In genomic region chr11:35141538-35141937, GRCh38 we compare ENCODE assay signal across 9 cellular contexts. TPM values are rescaled to one million over a fixed set of nuclear protein-coding genes. Genes with fewer than 3 reads are reported as not detected.
DNase-seq lines count a peak whose midpoint lies in the region; ATAC-seq and TF ChIP-seq lines count a peak whose summit lies in the region.
"Had no signal": no experiment of that assay in that cellular context is flagged by ENCODE, and none has a peak within 500 bp of the region (broad histone marks: within the 10 kb centered on the region; RNA-seq: fewer than 3 reads in every experiment).

No MANE protein-coding gene starts in this region.

- H3K27me3 Mint-ChIP-seq in activated naive CD4-positive, alpha-beta T cell treated with anti-CD3 and anti-CD28 coated beads for 36 hours (ENCODE audit: low read depth) = no peaks in the 10 kb centered on the region

- H3K36me3 ChIP-seq in tibial artery = no peaks in the 10 kb centered on the region

- no peaks in the 10 kb centered on the region for H3K9me3 Mint-ChIP-seq in activated naive CD4-positive, alpha-beta T cell treated with anti-CD3 and anti-CD28 coated beads for 36 hours

- no peak for ATAC-seq in HG03521 (IDR thresholded peaks at IDR 0.05; ENCODE audit: unreplicated experiment)

- intact Hi-C loops in activated naive CD4-positive, alpha-beta T cell treated with anti-CD3 and anti-CD28 coated beads for 36 hours (cut with micrococcal nuclease) = loop anchor here (5.0 to 10.0 kb wide), 4 partner anchors 453 to 1247 kb away; partner anchors contain the start of gene LMO2
- intact Hi-C loops in tibial artery (cut with DNase I; ENCODE audit: low total_unique reads) = loop anchor here (5.0 kb wide), 1 partner anchor 224 kb away; the partner anchor contains the start of genes APIP and PDHX

- H3K4me3 Mint-ChIP-seq in activated naive CD4-positive, alpha-beta T cell treated with anti-CD3 and anti-CD28 coated beads for 36 hours = peak overlapping the region; percentile 85

- H3K4me3 ChIP-seq in tibial artery = peak overlapping the region; percentile 69 to 85
- H3K4me3 ChIP-seq: SK-N-MC had no signal

- H3K4me1 ChIP-seq in tibial artery = peaks cover 0 to 72% (median 59%) of the 10 kb centered on the region in 4 donors

- no peak for TF ChIP-seq CTCF in tibial artery (IDR thresholded peaks at IDR 0.05)

- H3K27ac ChIP-seq in tibial artery = peak overlapping the region; percentile 88 to 93
- H3K27ac ChIP-seq: SK-N-MC had no signal

- H3K27ac Mint-ChIP-seq in activated naive CD4-positive, alpha-beta T cell treated with anti-CD3 and anti-CD28 coated beads for 36 hours = peak overlapping the region; percentile 97

- DNase-seq in activated CD4-positive, alpha-beta T cell treated with anti-CD3 and anti-CD28 coated beads for 1 hour = peak; percentile 29
- no peak for DNase-seq in activated CD4-positive, alpha-beta T cell treated with anti-CD3 and anti-CD28 coated beads for 4 hours
- peak; percentile 66 for DNase-seq in activated naive CD4-positive, alpha-beta T cell treated with anti-CD3 and anti-CD28 coated beads for 36 hours
- DNase-seq in hippocampal formation (lab: John Stamatoyannopoulos, UW) = peak; percentile 16 to 27
- peak; percentile 78 to 81 for DNase-seq in tibial artery
- DNase-seq in NCI-H1694 (lab: John Stamatoyannopoulos, UW) = no peak
- no peak for DNase-seq in SW 1271 (lab: John Stamatoyannopoulos, UW)

- H3K27me3 ChIP-seq in tibial artery = no peaks in the 10 kb centered on the region

- CTCF ChIA-PET in activated naive CD4-positive, alpha-beta T cell treated with anti-CD3 and anti-CD28 coated beads for 36 hours (lab: Charles Lee) = interaction anchor here (0.6 to 3.1 kb wide), 22 partner anchors 9 to 271 kb away, joined by 3 to 16 read pairs (median 4); no protein-coding TSS in a partner anchor

- H3K4me1 Mint-ChIP-seq in activated naive CD4-positive, alpha-beta T cell treated with anti-CD3 and anti-CD28 coated beads for 36 hours (ENCODE audit: low read depth) = peaks cover 57% of the 10 kb centered on the region

- H3K9me3 ChIP-seq in tibial artery = no peaks in the 10 kb centered on the region

- H3K36me3 Mint-ChIP-seq in activated naive CD4-positive, alpha-beta T cell treated with anti-CD3 and anti-CD28 coated beads for 36 hours (ENCODE audit: low read depth) = peaks cover 38% of the 10 kb centered on the region

RNA-seq across cellular contexts. Expression of gene CD44, which starts 2.6 kb away (rescaled TPM):
- total RNA-seq in activated naive CD4-positive, alpha-beta T cell treated with anti-CD3 and anti-CD28 coated beads for 36 hours = 100 to 1,000 TPM; 389 to 405 TPM

Comparison
In these comparisons a context has a peak if more than half of its experiments do, and no peak if none do; other contexts are left out.
1. DNase-seq: peak in activated CD4-positive, alpha-beta T cell treated with anti-CD3 and anti-CD28 coated beads for 1 hour (single experiment), activated naive CD4-positive, alpha-beta T cell treated with anti-CD3 and anti-CD28 coated beads for 36 hours (single experiment), hippocampal formation (2 of 2) and tibial artery (2 of 2); none in activated CD4-positive, alpha-beta T cell treated with anti-CD3 and anti-CD28 coated beads for 4 hours (0 of 2), NCI-H1694 (single experiment) and SW 1271 (0 of 2).